ENCODE assay signal across 8 cellular contexts in genomic region chr7:6576024-6576866, GRCh38. TPM values are rescaled to one million over a fixed set of nuclear protein-coding genes. Genes with fewer than 3 reads are reported as not detected.
DNase-seq lines count a peak whose midpoint lies in the region; ATAC-seq, FAIRE-seq and TF ChIP-seq lines count a peak whose summit lies in the region.

No MANE protein-coding gene starts in this region.

- H3K4me3 ChIP-seq in BJ (ENCODE audit: low read depth, low read length) (peak overlapping the region; percentile 73), HUES64 (ENCODE audit: low read length) (peak overlapping the region; percentile 74; the same call in 1 of the 2 replicates)

- peak overlapping the region in 2 of 5 experiments; percentile 43 to 51 for H3K27ac Mint-ChIP-seq in brain
- H3K27ac Mint-ChIP-seq in natural killer cell treated with Interleukin-12 subunit alpha and Interleukin-12 subunit beta and Interleukin-15 and Interleukin-18, amount 100 ng/mL, for 72 hours = peak overlapping the region in 1 of 2 donors; percentile 39

- H3K36me3 ChIP-seq in BJ (ENCODE audit: control insufficient read depth, insufficient read depth, low read length) (peaks cover 6% of the 10 kb centered on the region), HUES64 (ENCODE audit: insufficient read depth, low read length) (peaks cover 16% of the 10 kb centered on the region)

- CTCF ChIA-PET in BJ (lab: Yijun Ruan, JAX) = interaction anchor here (1.4 to 3.1 kb wide), 3 partner anchors 8 to 61 kb away, joined by 4 to 12 read pairs (median 11); partner anchors contain the start of gene INTS15

- H3K36me3 Mint-ChIP-seq in brain = peaks cover 17% of the 10 kb centered on the region
- H3K36me3 Mint-ChIP-seq in natural killer cell treated with Interleukin-12 subunit alpha and Interleukin-12 subunit beta and Interleukin-15 and Interleukin-18, amount 100 ng/mL, for 72 hours = no peaks in the 10 kb centered on the region

- H3K27me3 ChIP-seq in BJ (ENCODE audit: control insufficient read depth, insufficient read depth, low read length) (no peaks in the 10 kb centered on the region), HUES64 (ENCODE audit: insufficient read depth, low read length) (no peaks in the 10 kb centered on the region)

- H3K9me3 ChIP-seq in HUES64 (ENCODE audit: insufficient read depth, low read depth, low read length) = no peaks in the 10 kb centered on the region

- no peak overlapping the region for H3K27ac ChIP-seq in HUES64 (ENCODE audit: low read depth, low read length)

- POLR2A ChIA-PET in BJ (lab: Charles Lee) = no interaction called here

- peaks cover 26% of the 10 kb centered on the region for H3K4me1 Mint-ChIP-seq in brain
- peaks cover 14 to 17% of the 10 kb centered on the region in 2 donors for H3K4me1 Mint-ChIP-seq in natural killer cell treated with Interleukin-12 subunit alpha and Interleukin-12 subunit beta and Interleukin-15 and Interleukin-18, amount 100 ng/mL, for 72 hours (ENCODE audit: low read depth in 2 of 2)

- 86% methylated on average over 13 of the region's 14 CpGs for WGBS in HUES64

- no peak overlapping the region for H3K9ac ChIP-seq in HUES64 (ENCODE audit: low read depth, low read length)

- TF ChIP-seq CTCF in BJ (IDR thresholded peaks at IDR 0.05; ENCODE audit: insufficient read depth, low read depth, low read length) = no peak
- TF ChIP-seq CTCF in brain (conservative IDR thresholded peaks at IDR 0.05) = no peak

- ATAC-seq in natural killer cell treated with Interleukin-12 subunit alpha and Interleukin-12 subunit beta and Interleukin-15 and Interleukin-18, amount 100 ng/mL, for 72 hours = no peak

- peak overlapping the region; percentile 51 to 78 (median 63) for H3K4me3 Mint-ChIP-seq in brain
- peak overlapping the region; percentile 45 for H3K4me3 Mint-ChIP-seq in natural killer cell treated with Interleukin-12 subunit alpha and Interleukin-12 subunit beta and Interleukin-15 and Interleukin-18, amount 100 ng/mL, for 72 hours

- H3K9me3 Mint-ChIP-seq in brain = no peaks in the 10 kb centered on the region
- no peaks in the 10 kb centered on the region for H3K9me3 Mint-ChIP-seq in natural killer cell treated with Interleukin-12 subunit alpha and Interleukin-12 subunit beta and Interleukin-15 and Interleukin-18, amount 100 ng/mL, for 72 hours

- no peaks in the 10 kb centered on the region for H3K4me1 ChIP-seq in HUES64 (ENCODE audit: insufficient read depth, low read length)

- peaks cover 7% of the 10 kb centered on the region for H3K27me3 Mint-ChIP-seq in brain
- peaks cover 0 to 3% of the 10 kb centered on the region in 2 donors for H3K27me3 Mint-ChIP-seq in natural killer cell treated with Interleukin-12 subunit alpha and Interleukin-12 subunit beta and Interleukin-15 and Interleukin-18, amount 100 ng/mL, for 72 hours

- DNase-seq in BJ (ENCODE audit: low read depth) (no peak), HCEC 1CT (no peak), hepatic stellate cell (ENCODE audit: low spot score) (no peak), RCC 7860 (ENCODE audit: low spot score) (no peak), DMS79 (lab: John Stamatoyannopoulos, UW) (no peak)
- no peak for DNase-seq in natural killer cell treated with Interleukin-12 subunit alpha and Interleukin-12 subunit beta and Interleukin-15 and Interleukin-18, amount 100 ng/mL, for 72 hours (ENCODE audit: low spot score)

- FAIRE-seq in RCC 7860 (lab: Jason Lieb, UNC) = no peak

RNA-seq across cellular contexts. Expression of gene ZDHHC4, which starts 1.0 kb away (rescaled TPM):
- polyA plus RNA-seq in BJ (2011; rRNA removed) (113 and 116 TPM in 2 replicates), brain (ENCODE audit: insufficient read depth, low read depth, low replicate concordance) (101 TPM)
- polyA minus RNA-seq in BJ (2011; rRNA and poly(A)+ RNA removed) = 54.5 and 86.3 TPM in 2 replicates
- 40.9 TPM for polyA plus RNA-seq in HUES64 (2013, experiment 1 of 2)
- polyA plus RNA-seq in HUES64 (2013, experiment 2 of 2) = 50.8 TPM
- total RNA-seq in natural killer cell treated with Interleukin-12 subunit alpha and Interleukin-12 subunit beta and Interleukin-15 and Interleukin-18, amount 100 ng/mL, for 72 hours = 10 to 100 TPM; 20.6 to 33.5 TPM

RNA-seq across cellular contexts. Expression of gene INTS15, which starts 13.6 kb away (rescaled TPM):
- polyA plus RNA-seq in BJ (2011; rRNA removed) = 16.0 and 22.6 TPM in 2 replicates
- polyA minus RNA-seq in BJ (2011; rRNA and poly(A)+ RNA removed) = 13.4 and 19.1 TPM in 2 replicates
- 20.2 TPM for polyA plus RNA-seq in HUES64 (2013, experiment 1 of 2)
- 20.3 TPM for polyA plus RNA-seq in HUES64 (2013, experiment 2 of 2)
- polyA plus RNA-seq in brain (ENCODE audit: insufficient read depth, low read depth, low replicate concordance) = 37.9 TPM
- total RNA-seq in natural killer cell treated with Interleukin-12 subunit alpha and Interleukin-12 subunit beta and Interleukin-15 and Interleukin-18, amount 100 ng/mL, for 72 hours = 10 to 100 TPM; 42.5 to 58.6 TPM

RNA-seq across cellular contexts. Expression of gene GRID2IP, which starts 25.0 kb away (rescaled TPM):
- polyA plus RNA-seq in BJ (2011; rRNA removed) (not detected in 2 replicates), brain (ENCODE audit: insufficient read depth, low read depth, low replicate concordance) (0.25 TPM)
- polyA minus RNA-seq in BJ (2011; rRNA and poly(A)+ RNA removed) = not detected in 2 replicates
- polyA plus RNA-seq in HUES64 (2013, experiment 1 of 2) = 0.25 TPM
- polyA plus RNA-seq in HUES64 (2013, experiment 2 of 2) = 0.63 TPM
- total RNA-seq in natural killer cell treated with Interleukin-12 subunit alpha and Interleukin-12 subunit beta and Interleukin-15 and Interleukin-18, amount 100 ng/mL, for 72 hours = under 1 TPM in 1 of 2 donors, not detected in 1; 0.29 TPM

RNA-seq across cellular contexts. Expression of gene ZNF853, which starts 39.2 kb away (rescaled TPM):
- polyA plus RNA-seq in BJ (2011; rRNA removed) (1.6 and 2.0 TPM in 2 replicates), brain (ENCODE audit: insufficient read depth, low read depth, low replicate concordance) (19.3 TPM)
- polyA minus RNA-seq in BJ (2011; rRNA and poly(A)+ RNA removed) = 2.5 TPM in 2 replicates
- 4.4 TPM for polyA plus RNA-seq in HUES64 (2013, experiment 1 of 2)
- 5.6 TPM for polyA plus RNA-seq in HUES64 (2013, experiment 2 of 2)
- 1 to 10 TPM in 1 of 2 donors, under 1 TPM in 1; 0.56 to 1.0 TPM for total RNA-seq in natural killer cell treated with Interleukin-12 subunit alpha and Interleukin-12 subunit beta and Interleukin-15 and Interleukin-18, amount 100 ng/mL, for 72 hours
